ENCODE assay signal across 8 cellular contexts in the genomic region with DNA sequence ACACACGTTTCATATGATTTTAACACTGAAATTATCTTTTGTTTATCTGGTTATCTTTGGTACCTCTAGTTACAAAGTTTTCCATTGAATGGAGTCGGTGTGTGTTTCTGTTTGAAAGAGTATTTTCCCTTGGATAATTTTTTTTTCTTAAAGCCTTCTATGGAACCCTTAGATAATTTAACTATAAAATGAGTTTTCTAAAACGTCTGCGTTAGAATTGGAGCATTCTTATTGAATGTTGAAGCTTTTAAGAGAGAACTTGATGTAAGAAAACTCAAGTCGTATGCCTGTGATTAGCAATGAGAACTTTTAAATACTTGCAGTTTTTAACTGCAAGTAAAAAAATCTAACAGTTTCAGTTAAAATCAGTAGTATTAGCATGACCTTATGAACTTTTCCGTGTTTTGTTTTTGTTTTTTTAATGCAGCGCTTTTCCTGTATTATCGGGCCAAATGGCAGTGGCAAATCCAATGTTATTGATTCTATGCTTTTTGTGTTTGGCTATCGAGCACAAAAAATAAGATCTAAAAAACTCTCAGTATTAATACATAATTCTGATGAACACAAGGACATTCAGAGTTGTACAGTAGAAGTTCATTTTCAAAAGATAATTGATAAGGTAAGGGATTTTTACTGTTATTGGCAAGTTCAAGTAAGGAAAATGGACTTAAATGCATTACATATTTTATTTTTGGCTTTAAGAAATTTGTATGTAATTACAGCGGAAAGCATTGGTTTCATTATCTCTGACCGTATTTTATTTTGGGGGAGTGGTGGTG. TPM values are rescaled to one million over a fixed set of nuclear protein-coding genes. Genes with fewer than 3 reads are reported as not detected.
DNase-seq lines count a peak whose midpoint lies in the region; ATAC-seq and TF ChIP-seq lines count a peak whose summit lies in the region.

No MANE protein-coding gene starts in this region.

- peak overlapping the region; percentile 79 for H3K4me2 ChIP-seq in skeletal muscle satellite cell (ENCODE audit: low read length)

- in situ Hi-C loops in Panc1 (cut with HindIII; ENCODE audit: low pct_unique_long_range_greater_than_20kb, low sequenced_read_pairs): no loop called here

- no peaks in the 10 kb centered on the region for H3K9me3 ChIP-seq in Panc1 (ENCODE audit: control insufficient read depth, insufficient read depth, low read depth, low read length)
- H3K9me3 ChIP-seq in skeletal muscle satellite cell (replicated peaks; ENCODE audit: low read length): no peaks in the 10 kb centered on the region

- intact Hi-C loops in Panc1 (cut with micrococcal nuclease; ENCODE audit: unreplicated experiment): no loop called here

- H3K36me3 ChIP-seq in Panc1 (ENCODE audit: control insufficient read depth, insufficient read depth, low read length) (peaks cover 48% of the 10 kb centered on the region), skeletal muscle satellite cell (ENCODE audit: insufficient read depth, low read length) (peaks cover 4% of the 10 kb centered on the region)

- CTCF ChIA-PET in Panc1 (lab: Charles Lee): interaction anchor here (1.0 kb wide), 1 partner anchor 11 kb away, joined by 5 read pairs; no protein-coding TSS in a partner anchor

- H3K9ac ChIP-seq in skeletal muscle satellite cell (ENCODE audit: low read depth, low read length): peak overlapping the region; percentile 95

- peak overlapping the region; percentile 71 to 99 for H3K4me3 ChIP-seq in Panc1 (ENCODE audit: low read depth in 2 of 2, low read length in 2 of 2)
- peak overlapping the region; percentile 85 for H3K4me3 ChIP-seq in fibroblast of mammary gland (ENCODE audit: control insufficient read depth, low read depth, low read length)
- peak overlapping the region; percentile 95 for H3K4me3 ChIP-seq in skeletal muscle satellite cell (ENCODE audit: low read length)

- H3K27ac ChIP-seq in Panc1 (ENCODE audit: low read length): peak overlapping the region; percentile 100

- H3K27me3 ChIP-seq in Panc1 (ENCODE audit: control insufficient read depth, insufficient read depth, low read length) (no peaks in the 10 kb centered on the region), skeletal muscle satellite cell (ENCODE audit: control insufficient read depth, insufficient read depth, low read length) (no peaks in the 10 kb centered on the region)

- no TSS peak for BruUV-seq in Panc1 (replicated peaks; lab: Mats Ljungman, UMichigan)

- DNase-seq in NCI-H2107 treated with DMSO at 0.1 percent for 48 hours (lab: John Stamatoyannopoulos, UW; ENCODE audit: unreplicated experiment) (peak; percentile 51), NCI-H2107 (lab: John Stamatoyannopoulos, UW) (no peak), Panc1 (ENCODE audit: low read depth, low spot score) (no peak), fibroblast of mammary gland (ENCODE audit: low read depth) (no peak), inferior parietal cortex (ENCODE audit: extremely low spot score) (no peak), NCI-H82 treated with DMSO at 0.1 percent for 48 hours (lab: John Stamatoyannopoulos, UW; ENCODE audit: unreplicated experiment) (no peak), NCI-H345 (lab: John Stamatoyannopoulos, UW) (no peak)

- TF ChIP-seq CTCF in Panc1 (IDR thresholded peaks at IDR 0.05) (no peak), fibroblast of mammary gland (conservative IDR thresholded peaks at IDR 0.05; ENCODE audit: control insufficient read depth, insufficient read depth, low read depth, low read length) (no peak)

- H3K4me1 ChIP-seq in Panc1 (ENCODE audit: control insufficient read depth, insufficient read depth, low read length): peaks cover 25% of the 10 kb centered on the region
- peaks cover 28% of the 10 kb centered on the region for H3K4me1 ChIP-seq in skeletal muscle satellite cell (ENCODE audit: control insufficient read depth, insufficient read depth, low read length)

- no peak for ATAC-seq in Panc1

- POLR2A ChIA-PET in Panc1 (lab: Charles Lee): no interaction called here

RNA-seq across cellular contexts. Expression of a gene that starts 3.0 kb away (rescaled TPM):
- 160 TPM for total RNA-seq in Panc1 (2021; ENCODE audit: unreplicated experiment)
- 57.2 TPM for polyA plus RNA-seq in Panc1 (2012; ENCODE audit: insufficient read length)
- 60.1 and 61.3 TPM in 2 replicates for total RNA-seq in skeletal muscle satellite cell (2012; rRNA removed)

RNA-seq across cellular contexts. Expression of a gene that starts 3.4 kb away (rescaled TPM):
- 35.1 TPM for total RNA-seq in Panc1 (2021; ENCODE audit: unreplicated experiment)
- 19.5 TPM for polyA plus RNA-seq in Panc1 (2012; ENCODE audit: insufficient read length)
- total RNA-seq in skeletal muscle satellite cell (2012; rRNA removed): 27.3 and 48.4 TPM in 2 replicates

RNA-seq across cellular contexts. Expression of a gene that starts 47.1 kb away (rescaled TPM):
- total RNA-seq in Panc1 (2021; ENCODE audit: unreplicated experiment): 27.9 TPM
- 9.2 TPM for polyA plus RNA-seq in Panc1 (2012; ENCODE audit: insufficient read length)
- total RNA-seq in skeletal muscle satellite cell (2012; rRNA removed): 14.2 and 15.7 TPM in 2 replicates
